8 cellular contexts compared by ENCODE assay signal in the genomic region with DNA sequence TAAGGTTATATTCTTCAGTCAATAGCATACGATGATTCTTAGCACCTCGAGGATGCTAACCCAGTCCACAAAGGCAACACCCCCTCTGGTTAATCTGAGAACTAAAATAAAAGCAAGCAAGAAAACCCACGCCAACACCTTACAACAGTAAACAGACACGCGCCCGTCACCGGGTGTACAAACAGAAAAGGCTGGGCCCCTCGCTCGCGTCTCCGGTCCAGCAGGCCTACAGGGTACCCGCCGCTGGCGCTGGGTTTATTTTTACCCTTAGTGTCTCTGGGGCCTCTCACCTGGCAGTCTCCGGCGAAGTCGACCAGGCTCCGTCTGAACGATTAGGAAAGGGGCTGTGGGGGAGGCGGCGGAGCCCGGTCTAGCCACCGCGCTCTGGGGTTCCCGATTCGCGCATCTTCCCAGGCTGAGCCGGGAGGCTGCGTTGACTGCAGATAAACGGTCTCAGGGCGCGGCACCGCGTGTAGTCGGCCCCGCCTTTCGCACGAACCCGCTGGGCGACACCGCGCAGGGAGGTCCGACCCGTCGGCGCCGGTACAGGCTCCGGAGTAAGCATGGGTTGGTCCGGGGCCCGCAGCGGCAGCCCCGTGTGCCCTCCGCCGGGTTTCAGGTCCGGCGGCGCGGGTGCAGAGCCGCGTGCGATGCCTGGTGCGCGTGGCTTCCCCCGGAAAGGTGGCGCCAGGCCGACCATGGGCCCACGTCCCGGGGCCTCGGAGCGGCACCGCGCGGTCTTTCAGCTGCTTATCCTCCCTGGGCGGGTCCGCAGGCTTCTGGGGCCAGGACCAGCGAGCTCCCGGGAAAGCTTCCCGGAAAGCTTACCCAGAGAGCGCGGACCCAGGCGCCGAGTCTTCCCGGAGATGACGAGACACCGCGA. TPM values are rescaled to one million over a fixed set of nuclear protein-coding genes. Genes with fewer than 3 reads are reported as not detected.
DNase-seq lines count a peak whose midpoint lies in the region; ATAC-seq, FAIRE-seq and TF ChIP-seq lines count a peak whose summit lies in the region.

A gene with protein sequence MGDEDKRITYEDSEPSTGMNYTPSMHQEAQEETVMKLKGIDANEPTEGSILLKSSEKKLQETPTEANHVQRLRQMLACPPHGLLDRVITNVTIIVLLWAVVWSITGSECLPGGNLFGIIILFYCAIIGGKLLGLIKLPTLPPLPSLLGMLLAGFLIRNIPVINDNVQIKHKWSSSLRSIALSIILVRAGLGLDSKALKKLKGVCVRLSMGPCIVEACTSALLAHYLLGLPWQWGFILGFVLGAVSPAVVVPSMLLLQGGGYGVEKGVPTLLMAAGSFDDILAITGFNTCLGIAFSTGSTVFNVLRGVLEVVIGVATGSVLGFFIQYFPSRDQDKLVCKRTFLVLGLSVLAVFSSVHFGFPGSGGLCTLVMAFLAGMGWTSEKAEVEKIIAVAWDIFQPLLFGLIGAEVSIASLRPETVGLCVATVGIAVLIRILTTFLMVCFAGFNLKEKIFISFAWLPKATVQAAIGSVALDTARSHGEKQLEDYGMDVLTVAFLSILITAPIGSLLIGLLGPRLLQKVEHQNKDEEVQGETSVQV (minus strand): TSS at position 868 of the 883 bp plus-strand sequence. CDS start 9,211 bp downstream, outside the sequence.

- peaks cover 7% of the 10 kb centered on the region for H3K36me3 Mint-ChIP-seq in central memory CD8-positive, alpha-beta T cell (ENCODE audit: insufficient read depth)

- H3K9me3 Mint-ChIP-seq in central memory CD8-positive, alpha-beta T cell = no peaks in the 10 kb centered on the region

- no peaks in the 10 kb centered on the region for H3K9me3 ChIP-seq in kidney (ENCODE audit: control insufficient read depth in 1 of 2, low read length in 2 of 2)

- peak; percentile 60 for ATAC-seq in HG02610 (IDR thresholded peaks at IDR 0.05; ENCODE audit: unreplicated experiment)
- peak; percentile 70 to 73 for ATAC-seq in activated CD4-positive, CD25-positive, alpha-beta regulatory T cell treated with anti-CD3 and anti-CD28 coated beads, Interleukin-2, amount 50 U/mL, for 24 hours
- peak; percentile 88 for ATAC-seq in central memory CD8-positive, alpha-beta T cell (replicated peaks; ENCODE audit: extremely low read depth, poor library complexity, severe bottlenecking)

- H3K27ac Mint-ChIP-seq in central memory CD8-positive, alpha-beta T cell (ENCODE audit: low read depth) = peak within 1 kb of the TSS; percentile 98

- TF ChIP-seq CTCF in kidney (IDR thresholded peaks at IDR 0.05; ENCODE audit: borderline replicate concordance, extremely low read depth, insufficient read depth) = no peak

- H3K9ac ChIP-seq in kidney (ENCODE audit: low read length in 2 of 2) = peak within 1 kb of the TSS; percentile 65 to 77

- no peak for FAIRE-seq in kidney (lab: Jason Lieb, UNC)

- peaks cover 0 to 5% of the 10 kb centered on the region in 2 donors for H3K4me1 ChIP-seq in kidney (ENCODE audit: control insufficient read depth in 1 of 2, insufficient read depth in 1 of 2, low read depth in 1 of 2, low read length in 2 of 2)

- H3K27ac ChIP-seq in kidney (ENCODE audit: low read depth in 2 of 2, low read length in 2 of 2) = peak within 1 kb of the TSS in 1 of 2 donors; percentile 65

- peak within 1 kb of the TSS; percentile 51 to 68 for H3K4me3 ChIP-seq in kidney (ENCODE audit: low read length in 2 of 2)

- H3K4me1 Mint-ChIP-seq in central memory CD8-positive, alpha-beta T cell = peaks cover 34% of the 10 kb centered on the region

- peak; percentile 5 for DNase-seq in DMS79 treated with DMSO at 0.1 percent for 48 hours (lab: John Stamatoyannopoulos, UW)
- no peak for DNase-seq in DMS79 (lab: John Stamatoyannopoulos, UW)
- DNase-seq in NCI-H1092 treated with DMSO at 0.1 percent for 48 hours (lab: John Stamatoyannopoulos, UW) = peak; percentile 83
- DNase-seq in central memory CD8-positive, alpha-beta T cell (ENCODE audit: low spot score in 2 of 2) = peak; percentile 62 to 76
- DNase-seq in kidney = peak; percentile 88
- DNase-seq in stimulated activated CD4-positive, alpha-beta T cell treated with anti-CD3 and anti-CD28 coated beads, Interleukin-15, amount 100 ng/mL, for 1 hour (ENCODE audit: low read depth in 1 of 2, low spot score in 1 of 2) = peak; percentile 24 to 46

- no peaks in the 10 kb centered on the region for H3K27me3 Mint-ChIP-seq in central memory CD8-positive, alpha-beta T cell

- intact Hi-C loops in kidney (cut with DNase I) = no loop called here

- peak within 1 kb of the TSS; percentile 83 for H3K4me3 Mint-ChIP-seq in central memory CD8-positive, alpha-beta T cell

- H3K36me3 ChIP-seq in kidney (ENCODE audit: control insufficient read depth in 1 of 2, insufficient read depth in 2 of 2, low read length in 2 of 2) = peaks cover 9 to 13% of the 10 kb centered on the region in 2 donors

RNA-seq across cellular contexts. Expression of the gene that starts here (rescaled TPM):
- total RNA-seq in kidney = 6.0 TPM
- polyA plus RNA-seq in kidney (ENCODE audit: insufficient read depth, low read depth, low replicate concordance) = 0.80 TPM
